In genomic region chr2:200188851-200189250, GRCh38 we compare ENCODE assay signal across 37 cellular contexts.
"Had no signal": no experiment of that assay in that cellular context is flagged by ENCODE, and none has a peak within 500 bp of the region (broad histone marks: within the 10 kb centered on the region; RNA-seq: fewer than 3 reads in every experiment).

No MANE protein-coding gene starts in this region.

- H3K27ac ChIP-seq: coronary artery, dorsolateral prefrontal cortex, gastroesophageal sphincter, pancreas, prostate gland, stomach, thyroid gland, upper lobe of left lung, vagina, VCaP had no signal

- H3K27me3 Mint-ChIP-seq: brain had no signal

- H3K4me3 ChIP-seq: coronary artery, dorsolateral prefrontal cortex, gastroesophageal sphincter, pancreas, prostate gland, smooth muscle cell, stomach, thyroid gland, upper lobe of left lung, vagina had no signal

- H3K36me3 Mint-ChIP-seq: activated naive CD8-positive, alpha-beta T cell; brain; memory B cell; naive thymus-derived CD8-positive, alpha-beta T cell; stimulated activated memory B cell treated with anti-CD40 and anti-IgM and Interleukin-4, amounts not matched to agents 10 μg/mL and 1 μg/mL and 100 μg/mL, for 72 hours had no signal

- H3K27ac Mint-ChIP-seq: activated naive CD8-positive, alpha-beta T cell; brain; memory B cell; naive thymus-derived CD8-positive, alpha-beta T cell; stimulated activated memory B cell treated with anti-CD40 and anti-IgM and Interleukin-4, amounts not matched to agents 10 μg/mL and 1 μg/mL and 100 μg/mL, for 72 hours had no signal

- H3K4me2 ChIP-seq: smooth muscle cell had no signal

- DNase-seq: activated CD4-positive, alpha-beta T cell treated with anti-CD3 and anti-CD28 coated beads for 4 hours; activated CD4-positive, alpha-beta T cell treated with anti-CD3 and anti-CD28 coated beads, Interleukin-2, amount 50 U/mL, for 4 hours; activated CD8-positive, alpha-beta memory T cell treated with anti-CD3 and anti-CD28 coated beads for 24 hours; activated effector memory CD4-positive, alpha-beta T cell treated with Interleukin-2 at 50 U/mL for 16 hours; activated naive CD4-positive, alpha-beta T cell treated with Interleukin-2 at 50 U/mL for 16 hours; anterior cingulate cortex; dorsolateral prefrontal cortex; effector memory CD4-positive, alpha-beta T cell; erythroblast; head of caudate nucleus; hippocampal formation; kidney; left colon; midbrain; naive thymus-derived CD8-positive, alpha-beta T cell; nucleus accumbens; pancreas; retina; stimulated activated CD4-positive, alpha-beta T cell treated with anti-CD3 and anti-CD28 coated beads, Interleukin-1b, Interleukin-23, amount 100 ng/mL, for 48 hours; stimulated activated CD4-positive, alpha-beta T cell treated with anti-CD3 and anti-CD28 coated beads, Interleukin-4, amount 100 ng/mL, for 4 hours; stimulated activated CD8-positive, alpha-beta memory T cell treated with anti-CD3 and anti-CD28 coated beads, Interleukin-4, amount 100 ng/mL, for 48 hours; stomach; thyroid gland; upper lobe of left lung had no signal

- H3K4me3 Mint-ChIP-seq: activated naive CD8-positive, alpha-beta T cell; brain; memory B cell; naive thymus-derived CD8-positive, alpha-beta T cell; neural crest cell; stimulated activated memory B cell treated with anti-CD40 and anti-IgM and Interleukin-4, amounts not matched to agents 10 μg/mL and 1 μg/mL and 100 μg/mL, for 72 hours had no signal

- ATAC-seq: gastroesophageal sphincter; left colon; naive thymus-derived CD8-positive, alpha-beta T cell; pancreas; sciatic nerve; stimulated activated memory B cell treated with anti-CD40 and anti-IgM and Interleukin-4, amounts not matched to agents 10 μg/mL and 1 μg/mL and 100 μg/mL, for 72 hours had no signal

- H3K36me3 ChIP-seq: gastroesophageal sphincter, pancreas, prostate gland, stomach, thyroid gland, upper lobe of left lung, vagina had no signal

- H3K4me1 ChIP-seq: gastroesophageal sphincter, prostate gland, thyroid gland, upper lobe of left lung had no signal

- H3K9me3 ChIP-seq: pancreas, prostate gland, thyroid gland, upper lobe of left lung, vagina had no signal

- H3K4me1 Mint-ChIP-seq: memory B cell; naive thymus-derived CD8-positive, alpha-beta T cell had no signal

- H3K9me3 Mint-ChIP-seq: neural crest cell; stimulated activated memory B cell treated with anti-CD40 and anti-IgM and Interleukin-4, amounts not matched to agents 10 μg/mL and 1 μg/mL and 100 μg/mL, for 72 hours had no signal

- FAIRE-seq: kidney, pancreas, TTC549 had no signal

- H3K27me3 ChIP-seq: gastroesophageal sphincter, pancreas, stomach, thyroid gland, upper lobe of left lung, vagina had no signal
